29 cellular contexts compared by ENCODE assay signal in genomic region chr3:149809694-149810093, GRCh38. TPM values are rescaled to one million over a fixed set of nuclear protein-coding genes. Genes with fewer than 3 reads are reported as not detected.
"Had no signal": no experiment of that assay in that cellular context is flagged by ENCODE, and none has a peak within 500 bp of the region (broad histone marks: within the 10 kb centered on the region; RNA-seq: fewer than 3 reads in every experiment).

No MANE protein-coding gene starts in this region.

- H3K9me3 ChIP-seq: ascending aorta, gastrocnemius medialis, mucosa of descending colon, sigmoid colon, testis, vagina had no signal

- ATAC-seq: activated CD4-positive, CD25-positive, alpha-beta regulatory T cell treated with anti-CD3 and anti-CD28 coated beads, Interleukin-2, amount 50 U/mL, for 24 hours; esophagus mucosa; gastrocnemius medialis; mucosa of descending colon; stimulated activated naive B cell treated with anti-CD40 and anti-IgM and Interleukin-4, amounts not matched to agents 10 μg/mL and 1 μg/mL and 100 μg/mL, for 72 hours had no signal

- H3K27me3 ChIP-seq: ascending aorta, brain microvascular endothelial cell, gastrocnemius medialis, sigmoid colon, testis, vagina had no signal

- H3K36me3 ChIP-seq: ascending aorta, brain microvascular endothelial cell, gastrocnemius medialis, sigmoid colon, vagina had no signal

- H3K4me1 ChIP-seq: testis had no signal

- H3K27ac ChIP-seq: ascending aorta, brain microvascular endothelial cell, gastrocnemius medialis, sigmoid colon, testis, vagina, VCaP had no signal

- DNase-seq: activated CD4-positive, alpha-beta memory T cell treated with anti-CD3 and anti-CD28 coated beads, Interleukin-2, amount 10 ng/mL, durations not matched to agents 7 days and 5 days; activated CD4-positive, alpha-beta T cell treated with anti-CD3 and anti-CD28 coated beads, Interleukin-2, amount 10 ng/mL, durations not matched to agents 24 days and 14 days; activated gamma-delta T cell treated with Interleukin-2 at 50 U/mL for 16 hours; brain microvascular endothelial cell; central memory CD4-positive, alpha-beta T cell; dermis blood vessel endothelial cell; effector CD8-positive, alpha-beta T cell; gastrocnemius medialis; hippocampal formation; mesendoderm; nephron progenitor cell; occipital lobe; retina; sigmoid colon; stimulated activated CD4-positive, alpha-beta T cell treated with anti-CD3 and anti-CD28 coated beads, Interleukin-15, amount 100 ng/mL, for 24 hours; stimulated activated CD8-positive, alpha-beta memory T cell treated with anti-CD3 and anti-CD28 coated beads, Interleukin-4, amount 100 ng/mL, for 48 hours; stimulated activated naive B cell treated with anti-CD40 and anti-IgM and Interleukin-4, amounts not matched to agents 10 μg/mL and 1 μg/mL and 100 μg/mL, for 72 hours; testis had no signal

- H3K4me2 ChIP-seq: smooth muscle cell had no signal

- H3K4me3 ChIP-seq: ascending aorta, gastrocnemius medialis, mucosa of descending colon, sigmoid colon, smooth muscle cell, testis, vagina had no signal

RNA-seq across cellular contexts. Expression of gene ANKUB1, which starts 17.3 kb away (rescaled TPM):
- total RNA-seq: activated CD4-positive, alpha-beta memory T cell treated with anti-CD3 and anti-CD28 coated beads, Interleukin-2, amount 10 ng/mL, durations not matched to agents 7 days and 5 days; activated CD4-positive, alpha-beta T cell treated with anti-CD3 and anti-CD28 coated beads, Interleukin-2, amount 10 ng/mL, durations not matched to agents 24 days and 14 days; activated T-helper 1 cell treated with anti-CD3 and anti-CD28 coated beads, Interleukin-12 subunit alpha, Interleukin-12 subunit beta, Interleukin-2, Interleukin-4 antibody, amounts not matched to agents 30 ng/mL and 10 ng/mL and 1 ng/mL, durations not matched to agents 14 hours and 24 hours and 36 hours; ascending aorta; dermis blood vessel endothelial cell; esophagus mucosa; gastrocnemius medialis; lower leg skin; mucosa of descending colon; posterior vena cava; sigmoid colon; smooth muscle cell; T-helper 2 cell treated with Interferon-gamma antibody and Interleukin-4, amounts not matched to agents 100 ng/mL and 5 ng/mL, for 36 hours; vagina had no signal
- polyA plus RNA-seq: sigmoid colon, smooth muscle cell had no signal
